In genomic region chr6:25341923-25342619, GRCh38 we compare ENCODE assay signal across 26 cellular contexts.
DNase-seq lines count a peak whose midpoint lies in the region; ATAC-seq and TF ChIP-seq lines count a peak whose summit lies in the region.
"Had no signal": no experiment of that assay in that cellular context is flagged by ENCODE, and none has a peak within 500 bp of the region (broad histone marks: within the 10 kb centered on the region; RNA-seq: fewer than 3 reads in every experiment).

No MANE protein-coding gene starts in this region.

- DNase-seq in ELF-1 (ENCODE audit: low read depth, low spot score): peak; percentile 16
- peak; percentile 48 for DNase-seq in NCI-H69 (lab: John Stamatoyannopoulos, UW)
- no peak for DNase-seq in endothelial cell (ENCODE audit: low spot score)
- DNase-seq in iPS-NIHi7 (ENCODE audit: extremely low spot score): peak; percentile 49
- DNase-seq in NCI-H2196 treated with DMSO at 0.1 percent for 48 hours (lab: John Stamatoyannopoulos, UW; ENCODE audit: unreplicated experiment): no peak
- DNase-seq in Karpas-422: no peak
- no peak for DNase-seq in left lobe of liver (ENCODE audit: low spot score)
- DNase-seq in activated T-cell treated with anti-CD3 and anti-CD28 coated beads, Interleukin-2, amount 50 U/mL, for 1 hour: no peak
- DNase-seq: ACHN; activated CD4-positive, alpha-beta T cell treated with anti-CD3 and anti-CD28 coated beads for 48 hours; activated naive CD8-positive, alpha-beta T cell treated with anti-CD3 and anti-CD28 coated beads, Interleukin-2, amount 50 U/mL, for 24 hours; activated T-cell treated with anti-CD3 and anti-CD28 coated beads, Interleukin-2, amount 50 U/mL, for 4 hours; glutamatergic neuron; left ventricle myocardium superior; naive B cell; NCI-H2081; NCI-H446 treated with DMSO at 0.1 percent for 48 hours; nucleus accumbens; PC-9; SHP77; stimulated activated naive CD8-positive, alpha-beta T cell treated with anti-CD3 and anti-CD28 coated beads, Interleukin-15, amount 100 ng/mL, for 72 hours; thyroid gland had no signal

- no peak overlapping the region for H3K4me2 ChIP-seq in Karpas-422 (ENCODE audit: low read depth, low read length, poor library complexity, severe bottlenecking)
- H3K4me2 ChIP-seq: KMS-11, PC-9 had no signal

- peak overlapping the region; percentile 37 for H3K4me3 Mint-ChIP-seq in endothelial cell (ENCODE audit: unreplicated experiment)
- H3K4me3 Mint-ChIP-seq: activated naive CD8-positive, alpha-beta T cell treated with anti-CD3 and anti-CD28 coated beads, Interleukin-2, amount 50 U/mL, for 24 hours; activated T-cell treated with anti-CD3 and anti-CD28 coated beads, Interleukin-2, amount 50 U/mL, for 4 hours; mesothelial cell of epicardium; naive B cell; T-helper 2 cell treated with Interferon-gamma antibody and Interleukin-4, amounts not matched to agents 5 μg/mL and 100 μg/mL, for 36 hours had no signal

- no peaks in the 10 kb centered on the region for H3K27me3 ChIP-seq in Karpas-422 (ENCODE audit: low read length)
- H3K27me3 ChIP-seq: thyroid gland had no signal

- TF ChIP-seq CTCF in endothelial cell (IDR thresholded peaks at IDR 0.05; ENCODE audit: unreplicated experiment): no peak

- no peak overlapping the region for H3K4me3 ChIP-seq in Karpas-422 (ENCODE audit: low read length)
- H3K4me3 ChIP-seq: HAP-1, PC-9, thyroid gland had no signal

- no peak overlapping the region for H3K27ac ChIP-seq in Karpas-422 (ENCODE audit: low read length)
- H3K27ac ChIP-seq: KMS-11, PC-9, thyroid gland had no signal

- H3K4me1 ChIP-seq in Karpas-422 (ENCODE audit: low read length): no peaks in the 10 kb centered on the region

- no peaks in the 10 kb centered on the region for H3K9me2 ChIP-seq in Karpas-422 (replicated peaks; ENCODE audit: insufficient read depth, low read length)

- H3K4me1 Mint-ChIP-seq in endothelial cell (ENCODE audit: unreplicated experiment): peaks cover 20% of the 10 kb centered on the region

- no peak overlapping the region for H3K27ac Mint-ChIP-seq in endothelial cell (ENCODE audit: unreplicated experiment)
- H3K27ac Mint-ChIP-seq: activated naive CD8-positive, alpha-beta T cell treated with anti-CD3 and anti-CD28 coated beads, Interleukin-2, amount 50 U/mL, for 24 hours; mesothelial cell of epicardium; naive B cell; T-helper 2 cell treated with Interferon-gamma antibody and Interleukin-4, amounts not matched to agents 5 μg/mL and 100 μg/mL, for 36 hours had no signal

- H4K20me1 ChIP-seq in Karpas-422 (ENCODE audit: insufficient read depth, low read depth, low read length): no peaks in the 10 kb centered on the region

- H3K79me2 ChIP-seq in Karpas-422 (ENCODE audit: low read length): no peaks in the 10 kb centered on the region

- no peaks in the 10 kb centered on the region for H3K9me3 ChIP-seq in Karpas-422 (ENCODE audit: low read length)
- H3K9me3 ChIP-seq: HAP-1, thyroid gland had no signal

- H3K36me3 ChIP-seq in Karpas-422 (ENCODE audit: insufficient read depth, low read length): no peaks in the 10 kb centered on the region
- H3K36me3 ChIP-seq: HAP-1, thyroid gland had no signal

- H3K9me3 Mint-ChIP-seq in endothelial cell (ENCODE audit: unreplicated experiment): no peaks in the 10 kb centered on the region
- H3K9me3 Mint-ChIP-seq: activated naive CD8-positive, alpha-beta T cell treated with anti-CD3 and anti-CD28 coated beads, Interleukin-2, amount 50 U/mL, for 24 hours; activated T-cell treated with anti-CD3 and anti-CD28 coated beads, Interleukin-2, amount 50 U/mL, for 4 hours; mesothelial cell of epicardium; naive B cell; stimulated activated naive CD8-positive, alpha-beta T cell treated with anti-CD3 and anti-CD28 coated beads, Interleukin-15, amount 100 ng/mL, for 72 hours; T-helper 2 cell treated with Interferon-gamma antibody and Interleukin-4, amounts not matched to agents 5 μg/mL and 100 μg/mL, for 36 hours had no signal

- ATAC-seq in left lobe of liver: no peak
- ATAC-seq: activated naive CD8-positive, alpha-beta T cell treated with anti-CD3 and anti-CD28 coated beads, Interleukin-2, amount 50 U/mL, for 24 hours; activated T-cell treated with anti-CD3 and anti-CD28 coated beads, Interleukin-2, amount 50 U/mL, for 4 hours; left ventricle myocardium superior; stimulated activated naive CD8-positive, alpha-beta T cell treated with anti-CD3 and anti-CD28 coated beads, Interleukin-15, amount 100 ng/mL, for 72 hours had no signal

- no peaks in the 10 kb centered on the region for H3K36me3 Mint-ChIP-seq in endothelial cell (ENCODE audit: low read depth, unreplicated experiment)
- H3K36me3 Mint-ChIP-seq: mesothelial cell of epicardium, naive B cell had no signal

- no peak overlapping the region for H3K9ac ChIP-seq in Karpas-422 (ENCODE audit: low read length)
- H3K9ac ChIP-seq: KMS-11 had no signal

- H3K27me3 Mint-ChIP-seq in endothelial cell (ENCODE audit: unreplicated experiment): peaks cover 5% of the 10 kb centered on the region
- H3K27me3 Mint-ChIP-seq: activated naive CD8-positive, alpha-beta T cell treated with anti-CD3 and anti-CD28 coated beads, Interleukin-2, amount 50 U/mL, for 24 hours; naive B cell; stimulated activated naive CD8-positive, alpha-beta T cell treated with anti-CD3 and anti-CD28 coated beads, Interleukin-15, amount 100 ng/mL, for 72 hours had no signal

- no peak overlapping the region for H2AFZ ChIP-seq in Karpas-422 (ENCODE audit: low read length)
- H2AFZ ChIP-seq: PC-9 had no signal

Comparison
In these comparisons a context has a peak if more than half of its experiments do, and no peak if none do; other contexts are left out.
1. DNase-seq: peak in ELF-1 (single experiment), NCI-H69 (single experiment) and iPS-NIHi7 (single experiment); none in endothelial cell (single experiment), NCI-H2196 treated with DMSO at 0.1 percent for 48 hours (single experiment), Karpas-422 (single experiment), left lobe of liver (single experiment) and activated T-cell treated with anti-CD3 and anti-CD28 coated beads, Interleukin-2, amount 50 U/mL, for 1 hour (single experiment).